Comparison of ENCODE assay signal across 28 cellular contexts in genomic region chr1:154641534-154641933, GRCh38.
"Had no signal": no experiment of that assay in that cellular context is flagged by ENCODE, and none has a peak within 500 bp of the region (broad histone marks: within the 10 kb centered on the region; RNA-seq: fewer than 3 reads in every experiment).

No MANE protein-coding gene starts in this region.

- H3K27ac Mint-ChIP-seq: stimulated activated effector memory CD8-positive, alpha-beta T cell treated with anti-CD3 and anti-CD28 coated beads, Interleukin-12 subunit alpha, Interleukin-12 subunit beta, amount 100 ng/mL, for 72 hours; stimulated activated memory B cell treated with anti-CD40 and anti-IgM and Interleukin-4, amounts not matched to agents 10 μg/mL and 1 μg/mL and 100 μg/mL, for 72 hours; stimulated activated naive B cell treated with anti-CD40 and anti-IgM and Interleukin-4, amounts not matched to agents 10 μg/mL and 1 μg/mL and 100 μg/mL, for 72 hours; stimulated activated naive CD8-positive, alpha-beta T cell treated with anti-CD3 and anti-CD28 coated beads, Interleukin-15, amount 100 ng/mL, for 72 hours; stimulated activated naive CD8-positive, alpha-beta T cell treated with anti-CD3 and anti-CD28 coated beads, Interleukin-15, Interleukin-2, amounts not matched to agents 100 ng/mL and 50 ng/mL, for 24 hours; type B pancreatic cell had no signal

- H3K4me3 Mint-ChIP-seq: stimulated activated effector memory CD8-positive, alpha-beta T cell treated with anti-CD3 and anti-CD28 coated beads, Interleukin-12 subunit alpha, Interleukin-12 subunit beta, amount 100 ng/mL, for 72 hours; stimulated activated memory B cell treated with anti-CD40 and anti-IgM and Interleukin-4, amounts not matched to agents 10 μg/mL and 1 μg/mL and 100 μg/mL, for 72 hours; stimulated activated naive B cell treated with anti-CD40 and anti-IgM and Interleukin-4, amounts not matched to agents 10 μg/mL and 1 μg/mL and 100 μg/mL, for 72 hours; stimulated activated naive CD8-positive, alpha-beta T cell treated with anti-CD3 and anti-CD28 coated beads, Interleukin-15, amount 100 ng/mL, for 72 hours; stimulated activated naive CD8-positive, alpha-beta T cell treated with anti-CD3 and anti-CD28 coated beads, Interleukin-15, Interleukin-2, amounts not matched to agents 100 ng/mL and 50 ng/mL, for 24 hours; type B pancreatic cell had no signal

- DNase-seq: stimulated activated CD4-positive, alpha-beta T cell treated with anti-CD3 and anti-CD28 coated beads, Interleukin-2, amount 100 ng/mL, for 48 hours; stimulated activated CD4-positive, alpha-beta T cell treated with anti-CD3 and anti-CD28 coated beads, Interleukin-4, amount 100 ng/mL, for 1 hour; stimulated activated CD4-positive, alpha-beta T cell treated with anti-CD3 and anti-CD28 coated beads, Interleukin-4, amount 100 ng/mL, for 24 hours; stimulated activated CD4-positive, alpha-beta T cell treated with anti-CD3 and anti-CD28 coated beads, Interleukin-4, amount 100 ng/mL, for 4 hours; stimulated activated CD8-positive, alpha-beta memory T cell treated with anti-CD3 and anti-CD28 coated beads, Interleukin-4, amount 100 ng/mL, for 48 hours; stimulated activated naive B cell treated with anti-CD40 and anti-IgM and Interleukin-4, amounts not matched to agents 10 μg/mL and 1 μg/mL and 100 μg/mL, for 72 hours; stimulated activated naive CD4-positive, alpha-beta T cell; stimulated activated naive CD4-positive, alpha-beta T cell treated with Interleukin-2 at 50 U/mL for 16 hours; stimulated activated naive CD8-positive, alpha-beta T cell treated with anti-CD3 and anti-CD28 coated beads, Interleukin-15, amount 100 ng/mL, for 72 hours; stimulated activated naive CD8-positive, alpha-beta T cell treated with anti-CD3 and anti-CD28 coated beads, Interleukin-15, Interleukin-2, amounts not matched to agents 100 U/mL and 50 U/mL, for 24 hours; stomach; substantia nigra; testis; thyroid gland; tibial artery; transverse colon; trophoblast cell; upper lobe of left lung; upper lobe of right lung; uterus had no signal

- H3K4me1 Mint-ChIP-seq: stimulated activated effector memory CD8-positive, alpha-beta T cell treated with anti-CD3 and anti-CD28 coated beads, Interleukin-12 subunit alpha, Interleukin-12 subunit beta, amount 100 ng/mL, for 72 hours; stimulated activated memory B cell treated with anti-CD40 and anti-IgM and Interleukin-4, amounts not matched to agents 10 μg/mL and 1 μg/mL and 100 μg/mL, for 72 hours; stimulated activated naive B cell treated with anti-CD40 and anti-IgM and Interleukin-4, amounts not matched to agents 10 μg/mL and 1 μg/mL and 100 μg/mL, for 72 hours; stimulated activated naive CD8-positive, alpha-beta T cell treated with anti-CD3 and anti-CD28 coated beads, Interleukin-15, amount 100 ng/mL, for 72 hours had no signal

- H3K4me1 ChIP-seq: stomach, suprapubic skin, testis, thyroid gland, tibial artery, tibial nerve, transverse colon, upper lobe of left lung, upper lobe of right lung, uterus, vagina had no signal

- H3K4me3 ChIP-seq: stomach, suprapubic skin, testis, thoracic aorta, thyroid gland, tibial artery, tibial nerve, transverse colon, upper lobe of left lung, upper lobe of right lung, uterus, vagina had no signal

- H3K27ac ChIP-seq: stomach, suprapubic skin, testis, thoracic aorta, thyroid gland, tibial artery, tibial nerve, transverse colon, upper lobe of left lung, upper lobe of right lung, uterus, vagina had no signal

- H3K36me3 Mint-ChIP-seq: stimulated activated effector memory CD8-positive, alpha-beta T cell treated with anti-CD3 and anti-CD28 coated beads, Interleukin-12 subunit alpha, Interleukin-12 subunit beta, amount 100 ng/mL, for 72 hours; type B pancreatic cell had no signal

- H3K27me3 ChIP-seq: testis, thyroid gland, tibial artery, tibial nerve, upper lobe of left lung, upper lobe of right lung, uterus, vagina had no signal

- H3K9me3 ChIP-seq: suprapubic skin, testis, thoracic aorta, thyroid gland, tibial artery, transverse colon, upper lobe of right lung, uterus, vagina had no signal

- H3K9me3 Mint-ChIP-seq: type B pancreatic cell had no signal

- ATAC-seq: stimulated activated effector memory CD8-positive, alpha-beta T cell treated with anti-CD3 and anti-CD28 coated beads, Interleukin-12 subunit alpha, Interleukin-12 subunit beta, amount 100 ng/mL, for 72 hours; stimulated activated memory B cell treated with anti-CD40 and anti-IgM and Interleukin-4, amounts not matched to agents 10 μg/mL and 1 μg/mL and 100 μg/mL, for 72 hours; stimulated activated naive B cell treated with anti-CD40 and anti-IgM and Interleukin-4, amounts not matched to agents 10 μg/mL and 1 μg/mL and 100 μg/mL, for 72 hours; stimulated activated naive CD8-positive, alpha-beta T cell treated with anti-CD3 and anti-CD28 coated beads, Interleukin-15, amount 100 ng/mL, for 72 hours; stimulated activated naive CD8-positive, alpha-beta T cell treated with anti-CD3 and anti-CD28 coated beads, Interleukin-15, Interleukin-2, amounts not matched to agents 100 U/mL and 50 U/mL, for 24 hours; upper lobe of right lung had no signal

- H3K36me3 ChIP-seq: stomach, suprapubic skin, thoracic aorta, thyroid gland, tibial artery, tibial nerve, transverse colon, upper lobe of left lung, upper lobe of right lung, uterus, vagina had no signal
